In the genomic region with DNA sequence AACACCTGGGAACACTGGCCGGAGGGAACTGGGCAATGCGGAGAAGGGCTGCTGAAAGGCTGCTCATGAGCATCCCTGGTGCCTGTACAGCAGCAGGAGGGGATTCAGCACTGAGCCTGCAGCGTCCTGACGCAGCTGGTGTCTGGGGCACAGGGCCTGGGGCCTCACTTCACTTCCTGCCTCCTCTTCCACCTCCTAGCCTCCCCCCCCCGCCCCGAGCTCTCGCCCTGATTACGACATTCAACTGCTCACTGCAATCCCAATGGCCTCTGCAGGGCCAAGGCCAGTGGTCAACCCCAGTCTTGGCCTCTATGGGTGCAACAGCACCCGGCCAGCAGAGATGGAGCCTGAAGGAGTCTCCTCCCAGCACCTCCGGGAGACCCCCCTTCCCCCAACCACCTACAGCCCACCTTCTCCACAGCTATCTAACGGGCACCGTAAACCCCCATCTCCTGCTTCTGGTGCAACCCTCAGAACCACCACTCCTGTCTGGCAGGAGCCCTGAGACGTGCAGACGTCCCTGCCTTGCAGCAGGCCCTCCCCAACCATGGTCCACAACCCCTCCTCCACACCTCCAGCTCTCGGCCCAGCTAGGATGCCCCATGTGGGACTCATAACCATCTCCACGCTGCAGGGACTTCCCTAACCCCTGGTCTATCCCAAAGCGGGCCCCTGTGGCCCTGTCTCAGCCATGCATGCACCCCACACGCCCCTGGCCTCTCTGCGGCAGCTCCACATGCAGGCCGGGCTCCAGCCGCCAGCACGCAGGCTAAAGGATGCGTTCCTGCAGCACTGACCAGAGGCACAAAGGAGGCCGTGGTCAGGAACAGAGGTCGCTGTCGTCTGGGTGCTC, we compare ENCODE assay signal across 8 cellular contexts. TPM values are rescaled to one million over a fixed set of nuclear protein-coding genes. Genes with fewer than 3 reads are reported as not detected.
A peak's percentile ranks its signal among the peaks of the same experiment; 100 is the strongest.
DNase-seq lines count a peak whose midpoint lies in the region; ATAC-seq and TF ChIP-seq lines count a peak whose summit lies in the region.

No MANE protein-coding gene starts in this region.

- H3K27me3 ChIP-seq in left ventricle myocardium inferior (ENCODE audit: low read depth): no peaks in the 10 kb centered on the region

- DNase-seq in Jurkat, Clone E6-1 (ENCODE audit: low read depth, low spot score): peak; percentile 62
- DNase-seq in activated T-cell treated with anti-CD3 and anti-CD28 coated beads, Interleukin-2, amount 50 U/mL, for 72 hours: peak in 1 of 2 donors; percentile 39
- peak; percentile 65 for DNase-seq in left ventricle myocardium inferior
- DNase-seq in stimulated activated effector memory CD8-positive, alpha-beta T cell treated with anti-CD3 and anti-CD28 coated beads, Interleukin-12 subunit alpha, Interleukin-12 subunit beta, amount 100 ng/mL, for 72 hours (ENCODE audit: low spot score in 2 of 2): no peak
- DNase-seq in medulla oblongata (ENCODE audit: extremely low spot score): no peak
- no peak for DNase-seq in NCI-H2081 treated with DMSO at 0.1 percent for 48 hours (lab: John Stamatoyannopoulos, UW)
- DNase-seq in NCI-H1417 treated with DMSO at 0.1 percent for 48 hours (lab: John Stamatoyannopoulos, UW): no peak

- intact Hi-C loops in left ventricle myocardium inferior (cut with micrococcal nuclease): no loop called here

- H3K36me3 ChIP-seq in left ventricle myocardium inferior: peaks cover 36% of the 10 kb centered on the region

- peak overlapping the region; percentile 72 for H3K27ac Mint-ChIP-seq in activated T-cell treated with anti-CD3 and anti-CD28 coated beads, Interleukin-2, amount 50 U/mL, for 72 hours
- peak overlapping the region; percentile 90 for H3K27ac Mint-ChIP-seq in stimulated activated effector memory CD8-positive, alpha-beta T cell treated with anti-CD3 and anti-CD28 coated beads, Interleukin-12 subunit alpha, Interleukin-12 subunit beta, amount 100 ng/mL, for 72 hours
- no peak overlapping the region for H3K27ac Mint-ChIP-seq in stimulated activated memory B cell treated with anti-CD40 and anti-IgM and Interleukin-4, amounts not matched to agents 10 μg/mL and 1 μg/mL and 100 μg/mL, for 72 hours

- H3K27me3 Mint-ChIP-seq in activated T-cell treated with anti-CD3 and anti-CD28 coated beads, Interleukin-2, amount 50 U/mL, for 72 hours (ENCODE audit: low read depth): no peaks in the 10 kb centered on the region
- no peaks in the 10 kb centered on the region for H3K27me3 Mint-ChIP-seq in stimulated activated memory B cell treated with anti-CD40 and anti-IgM and Interleukin-4, amounts not matched to agents 10 μg/mL and 1 μg/mL and 100 μg/mL, for 72 hours

- H3K4me1 Mint-ChIP-seq in activated T-cell treated with anti-CD3 and anti-CD28 coated beads, Interleukin-2, amount 50 U/mL, for 72 hours (ENCODE audit: low read depth): peaks cover 48% of the 10 kb centered on the region
- peaks cover 73% of the 10 kb centered on the region for H3K4me1 Mint-ChIP-seq in stimulated activated effector memory CD8-positive, alpha-beta T cell treated with anti-CD3 and anti-CD28 coated beads, Interleukin-12 subunit alpha, Interleukin-12 subunit beta, amount 100 ng/mL, for 72 hours
- H3K4me1 Mint-ChIP-seq in stimulated activated memory B cell treated with anti-CD40 and anti-IgM and Interleukin-4, amounts not matched to agents 10 μg/mL and 1 μg/mL and 100 μg/mL, for 72 hours: peaks cover 38% of the 10 kb centered on the region

- no peak for TF ChIP-seq CTCF in left ventricle myocardium inferior (IDR thresholded peaks at IDR 0.05; ENCODE audit: borderline replicate concordance)

- peaks cover 3 to 22% of the 10 kb centered on the region in 2 donors for H3K36me3 Mint-ChIP-seq in activated T-cell treated with anti-CD3 and anti-CD28 coated beads, Interleukin-2, amount 50 U/mL, for 72 hours (ENCODE audit: insufficient read depth in 2 of 2)
- H3K36me3 Mint-ChIP-seq in stimulated activated effector memory CD8-positive, alpha-beta T cell treated with anti-CD3 and anti-CD28 coated beads, Interleukin-12 subunit alpha, Interleukin-12 subunit beta, amount 100 ng/mL, for 72 hours: peaks cover 91% of the 10 kb centered on the region
- peaks cover 63% of the 10 kb centered on the region for H3K36me3 Mint-ChIP-seq in stimulated activated memory B cell treated with anti-CD40 and anti-IgM and Interleukin-4, amounts not matched to agents 10 μg/mL and 1 μg/mL and 100 μg/mL, for 72 hours

- H3K4me3 Mint-ChIP-seq in activated T-cell treated with anti-CD3 and anti-CD28 coated beads, Interleukin-2, amount 50 U/mL, for 72 hours: peak overlapping the region; percentile 66 to 73
- H3K4me3 Mint-ChIP-seq in stimulated activated effector memory CD8-positive, alpha-beta T cell treated with anti-CD3 and anti-CD28 coated beads, Interleukin-12 subunit alpha, Interleukin-12 subunit beta, amount 100 ng/mL, for 72 hours: peak overlapping the region; percentile 63
- H3K4me3 Mint-ChIP-seq in stimulated activated memory B cell treated with anti-CD40 and anti-IgM and Interleukin-4, amounts not matched to agents 10 μg/mL and 1 μg/mL and 100 μg/mL, for 72 hours: no peak overlapping the region

- H3K4me3 ChIP-seq in Jurkat, Clone E6-1 (ENCODE audit: low read length): peak overlapping the region; percentile 21
- peak overlapping the region; percentile 43 for H3K4me3 ChIP-seq in left ventricle myocardium inferior

- peak overlapping the region; percentile 78 for H3K27ac ChIP-seq in left ventricle myocardium inferior (replicated peaks)

- no peaks in the 10 kb centered on the region for H3K9me3 ChIP-seq in left ventricle myocardium inferior (replicated peaks)

- peaks cover 92% of the 10 kb centered on the region for H3K4me1 ChIP-seq in left ventricle myocardium inferior

- ATAC-seq in activated T-cell treated with anti-CD3 and anti-CD28 coated beads, Interleukin-2, amount 50 U/mL, for 72 hours (replicated peaks in 1 of 2): peak; percentile 65 to 82
- peak; percentile 68 for ATAC-seq in stimulated activated effector memory CD8-positive, alpha-beta T cell treated with anti-CD3 and anti-CD28 coated beads, Interleukin-12 subunit alpha, Interleukin-12 subunit beta, amount 100 ng/mL, for 72 hours
- no peak for ATAC-seq in stimulated activated memory B cell treated with anti-CD40 and anti-IgM and Interleukin-4, amounts not matched to agents 10 μg/mL and 1 μg/mL and 100 μg/mL, for 72 hours

- no peaks in the 10 kb centered on the region for H3K9me3 Mint-ChIP-seq in activated T-cell treated with anti-CD3 and anti-CD28 coated beads, Interleukin-2, amount 50 U/mL, for 72 hours
- no peaks in the 10 kb centered on the region for H3K9me3 Mint-ChIP-seq in stimulated activated effector memory CD8-positive, alpha-beta T cell treated with anti-CD3 and anti-CD28 coated beads, Interleukin-12 subunit alpha, Interleukin-12 subunit beta, amount 100 ng/mL, for 72 hours
- no peaks in the 10 kb centered on the region for H3K9me3 Mint-ChIP-seq in stimulated activated memory B cell treated with anti-CD40 and anti-IgM and Interleukin-4, amounts not matched to agents 10 μg/mL and 1 μg/mL and 100 μg/mL, for 72 hours

RNA-seq across cellular contexts. Expression of gene BRD1, which starts 38.2 kb away (rescaled TPM):
- 31.7 TPM for polyA plus RNA-seq in Jurkat, Clone E6-1 (2012; ENCODE audit: insufficient read depth, insufficient read length)
- 10 to 100 TPM; 42.3 to 43.4 TPM for total RNA-seq in activated T-cell treated with anti-CD3 and anti-CD28 coated beads, Interleukin-2, amount 50 U/mL, for 72 hours
- total RNA-seq in left ventricle myocardium inferior: 14.9 TPM

Comparison
In these comparisons a context has a peak if more than half of its experiments do, and no peak if none do; other contexts are left out.
1. DNase-seq: peak in Jurkat, Clone E6-1 (single experiment) and left ventricle myocardium inferior (single experiment); none in stimulated activated effector memory CD8-positive, alpha-beta T cell treated with anti-CD3 and anti-CD28 coated beads, Interleukin-12 subunit alpha, Interleukin-12 subunit beta, amount 100 ng/mL, for 72 hours (0 of 2), medulla oblongata (single experiment), NCI-H2081 treated with DMSO at 0.1 percent for 48 hours (single experiment) and NCI-H1417 treated with DMSO at 0.1 percent for 48 hours (single experiment).